Comparison of ENCODE assay signal across 1 cellular context in genomic region chr2:44553456-44553855, GRCh38.
TF ChIP-seq lines count a peak whose summit lies in the region.

No MANE protein-coding gene starts in this region.

TF ChIP-seq in IMR-90, 13 proteins besides CTCF, POLR2A, EP300 and RAD21 (continued from another document):
- TF ChIP-seq MAZ (IDR thresholded peaks at IDR 0.05; ENCODE audit: borderline replicate concordance, low read depth, low read length) (no peak), BHLHE40 (IDR thresholded peaks at IDR 0.05; ENCODE audit: low read depth, low read length) (no peak), USF2 (IDR thresholded peaks at IDR 0.05; ENCODE audit: low read depth, low read length) (no peak)
